Comparison of ENCODE assay signal across 7 cellular contexts in the genomic region with DNA sequence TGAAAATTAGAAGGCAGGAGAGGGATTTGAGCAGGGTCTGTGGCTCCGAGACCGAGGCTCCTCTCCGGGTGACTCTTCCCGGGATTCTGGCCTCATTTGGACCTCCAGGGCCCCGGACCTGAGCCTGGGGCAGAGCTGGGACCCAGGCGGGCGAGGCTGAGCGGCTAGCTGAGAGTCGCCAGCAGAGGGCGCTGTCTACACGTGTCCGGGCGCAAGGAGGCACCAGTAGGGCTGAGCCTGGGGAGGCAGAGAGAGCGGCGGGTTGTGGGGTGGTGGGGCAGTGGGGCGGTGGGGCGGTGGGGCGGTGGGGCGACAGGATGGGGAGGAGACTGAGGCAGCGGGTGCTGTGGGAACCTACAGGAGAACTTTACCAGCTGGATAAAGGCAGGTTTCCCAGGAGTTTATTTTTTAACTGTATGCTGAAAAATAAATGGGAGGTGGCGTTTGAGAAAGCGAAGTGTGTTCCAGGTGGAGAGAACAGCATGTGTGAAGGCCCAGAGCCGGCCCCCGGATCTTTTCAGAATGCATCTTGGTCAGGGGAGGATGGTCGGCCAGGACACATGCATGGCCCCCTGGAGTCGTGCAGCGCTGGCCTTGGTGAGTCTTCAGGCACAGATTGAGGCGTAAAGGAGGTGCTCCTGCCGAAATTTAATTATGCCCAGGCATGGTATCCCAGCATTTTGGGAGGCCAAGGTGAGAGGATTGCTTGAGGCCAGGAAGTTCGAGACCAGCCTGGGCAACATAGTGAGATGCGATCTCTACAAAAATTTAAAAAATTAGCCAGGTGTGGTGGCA. TPM values are rescaled to one million over a fixed set of nuclear protein-coding genes. Genes with fewer than 3 reads are reported as not detected.
A peak's percentile ranks its signal among the peaks of the same experiment; 100 is the strongest.
DNase-seq lines count a peak whose midpoint lies in the region; ATAC-seq and TF ChIP-seq lines count a peak whose summit lies in the region.
"Not testable (repeated sequence)": the region's sequence is repeated elsewhere in the genome, so short reads cannot be mapped to it uniquely, and the experiment has no call there.

No MANE protein-coding gene starts in this region.

- ATAC-seq in GM19351 (IDR thresholded peaks at IDR 0.05; ENCODE audit: unreplicated experiment), result peak; percentile 67
- ATAC-seq in IMR-90 (ENCODE audit: low read depth), result peak; percentile 99
- ATAC-seq in activated naive CD4-positive, alpha-beta T cell treated with anti-CD3 and anti-CD28 coated beads, Interleukin-2, amount 50 U/mL, for 72 hours, result peak; percentile 97 to 98
- peak; percentile 87 to 95 (median 94) for ATAC-seq in heart left ventricle
- peak; percentile 96 to 100 (median 99) for ATAC-seq in natural killer cell

- in situ Hi-C loops in IMR-90 (cut with MboI; ENCODE audit: low sequenced_read_pairs), result not testable (repeated sequence)

- not testable (repeated sequence) for H4K8ac ChIP-seq in IMR-90 (ENCODE audit: low read depth in 2 of 2, low read length in 2 of 2)

- dilution Hi-C loops in IMR-90 (cut with HindIII; ENCODE audit: low sequenced_read_pairs, unreplicated experiment), result not testable (repeated sequence)

- not testable (repeated sequence) for H4K20me1 ChIP-seq in IMR-90 (ENCODE audit: insufficient read depth, low read length)

- not testable (repeated sequence) for H3K79me1 ChIP-seq in IMR-90 (ENCODE audit: low read depth in 1 of 2, low read length in 2 of 2)

- intact Hi-C loops in IMR-90 (cut with micrococcal nuclease); heart left ventricle (cut with DNase I); natural killer cell (cut with micrococcal nuclease): not testable (repeated sequence)

- not testable (repeated sequence) for H2AK5ac ChIP-seq in IMR-90 (ENCODE audit: low read depth, low read length)

- not testable (repeated sequence) for H3K9me1 ChIP-seq in IMR-90 (ENCODE audit: insufficient read depth, low read length)

- TF ChIP-seq CTCF in IMR-90 (conservative IDR thresholded peaks at IDR 0.05; ENCODE audit: low read depth, low read length); natural killer cell (IDR thresholded peaks at IDR 0.05): not testable (repeated sequence)
- peak in 1 of 12 donors; percentile 7 for TF ChIP-seq CTCF in heart left ventricle (IDR thresholded peaks at IDR 0.05)

- H2BK15ac ChIP-seq in IMR-90 (ENCODE audit: low read depth, low read length), result not testable (repeated sequence)

- H2BK20ac ChIP-seq in IMR-90 (ENCODE audit: low read depth, low read length), result not testable (repeated sequence)

- not testable (repeated sequence) for H3K9ac ChIP-seq in IMR-90 (ENCODE audit: low read depth, low read length)

- H3K4me3 Mint-ChIP-seq in natural killer cell, result not testable (repeated sequence)

- not testable (repeated sequence) for H3K23ac ChIP-seq in IMR-90 (ENCODE audit: low read depth, low read length)

- H4K91ac ChIP-seq in IMR-90 (ENCODE audit: insufficient read depth, low read depth, low read length), result not testable (repeated sequence)

- H3K4me1 ChIP-seq in IMR-90 (ENCODE audit: control insufficient read depth, insufficient read depth, low read length); heart left ventricle: not testable (repeated sequence)

- H3K27ac Mint-ChIP-seq in activated naive CD4-positive, alpha-beta T cell treated with anti-CD3 and anti-CD28 coated beads, Interleukin-2, amount 50 U/mL, for 72 hours; natural killer cell: not testable (repeated sequence)

- WGBS in IMR-90 (ENCODE audit: extremely low coverage in 2 of 2, insufficient read length in 1 of 2), 2 experiments, result no CpG with 5 or more reads among the region's 31 CpGs
- WGBS in heart left ventricle, 4 donors, result 55 to 64% (median 59%) methylated on average over 6 to 10 of the region's 31 CpGs

- not testable (repeated sequence) for H4K5ac ChIP-seq in IMR-90 (ENCODE audit: low read depth, low read length)

- H3K18ac ChIP-seq in IMR-90 (ENCODE audit: low read depth, low read length), result not testable (repeated sequence)

- not testable (repeated sequence) for H3K9me3 ChIP-seq in IMR-90 (ENCODE audit: control insufficient read depth, insufficient read depth, low read length); heart left ventricle

- H3K9me3 Mint-ChIP-seq in activated naive CD4-positive, alpha-beta T cell treated with anti-CD3 and anti-CD28 coated beads, Interleukin-2, amount 50 U/mL, for 72 hours; natural killer cell: not testable (repeated sequence)

- not testable (repeated sequence) for H3K56ac ChIP-seq in IMR-90 (ENCODE audit: extremely low read depth, insufficient read depth, low read length)

- not testable (repeated sequence) for H3K27me3 Mint-ChIP-seq in natural killer cell (ENCODE audit: low read depth in 2 of 2)

- not testable (repeated sequence) for H3K4me2 ChIP-seq in IMR-90 (ENCODE audit: low read depth, low read length)

- H3K4ac ChIP-seq in IMR-90 (ENCODE audit: low read depth, low read length), result not testable (repeated sequence)

- not testable (repeated sequence) for H2BK120ac ChIP-seq in IMR-90 (ENCODE audit: low read depth, low read length)

- POLR2A ChIA-PET in IMR-90 (lab: Charles Lee; ENCODE audit: unreplicated experiment), result not testable (repeated sequence)

- TF ChIP-seq RAD21 in IMR-90 (IDR thresholded peaks at IDR 0.05; ENCODE audit: low read length), result not testable (repeated sequence)

- H3K36me3 Mint-ChIP-seq in activated naive CD4-positive, alpha-beta T cell treated with anti-CD3 and anti-CD28 coated beads, Interleukin-2, amount 50 U/mL, for 72 hours; natural killer cell: not testable (repeated sequence)

- DNase-seq in IMR-90; activated naive CD4-positive, alpha-beta T cell treated with anti-CD3 and anti-CD28 coated beads, Interleukin-2, amount 50 U/mL, for 72 hours (ENCODE audit: low spot score in 2 of 2); natural killer cell: not testable (repeated sequence)
- peak; percentile 8 for DNase-seq in activated CD4-positive, alpha-beta T cell treated with anti-CD3 and anti-CD28 coated beads, Interleukin-2, amount 50 U/mL, for 1 hour
- DNase-seq in heart left ventricle, result peak; percentile 13 to 66 (median 32)
- peak in 2 of 3 experiments; percentile 2 to 10 for DNase-seq in stimulated activated CD4-positive, alpha-beta T cell treated with anti-CD3 and anti-CD28 coated beads, TNF-alpha, amount 100 ng/mL, for 24 hours (ENCODE audit: low read depth in 3 of 3)

- H3K4me3 ChIP-seq in IMR-90 (ENCODE audit: insufficient read depth, low read depth, low read length); heart left ventricle: not testable (repeated sequence)

- CTCF ChIA-PET in IMR-90 (lab: Yijun Ruan, JAX), result not testable (repeated sequence)

- not testable (repeated sequence) for TF ChIP-seq POLR2A in IMR-90 (IDR thresholded peaks at IDR 0.05; ENCODE audit: low read depth, low read length); heart left ventricle (IDR thresholded peaks at IDR 0.05)

- H3K27ac ChIP-seq in IMR-90 (ENCODE audit: insufficient read depth, low read length); heart left ventricle: not testable (repeated sequence)

- not testable (repeated sequence) for H3K27me3 ChIP-seq in IMR-90 (ENCODE audit: control insufficient read depth, insufficient read depth, low read length); heart left ventricle

- H2BK5ac ChIP-seq in IMR-90 (ENCODE audit: low read depth, low read length, poor library complexity, severe bottlenecking), result not testable (repeated sequence)

- H2AFZ ChIP-seq in IMR-90 (replicated peaks; ENCODE audit: low read length, poor library complexity), result not testable (repeated sequence)

- not testable (repeated sequence) for H3K14ac ChIP-seq in IMR-90 (replicated peaks; ENCODE audit: low read depth, low read length)

- H3K4me1 Mint-ChIP-seq in natural killer cell, result not testable (repeated sequence)

- not testable (repeated sequence) for H2AK9ac ChIP-seq in IMR-90 (replicated peaks; ENCODE audit: low read depth, low read length, poor library complexity)

- not testable (repeated sequence) for H3K36me3 ChIP-seq in IMR-90 (ENCODE audit: control insufficient read depth, insufficient read depth, low read length); heart left ventricle

- not testable (repeated sequence) for BruUV-seq in IMR-90 (replicated peaks; lab: Mats Ljungman, UMichigan)

TF ChIP-seq in IMR-90, 13 proteins besides CTCF, POLR2A, EP300 and RAD21:
- peak; percentile 18; the same call in 1 of the 2 replicates for TF ChIP-seq SMC3 (IDR thresholded peaks at IDR 0.05; ENCODE audit: low read depth, low read length)

RNA-seq across cellular contexts. Expression of gene GRAP, which starts 29.8 kb away (rescaled TPM):
- under 0.01 TPM in 1 of 2 replicates, not detected in the other for total RNA-seq in IMR-90 (2012; rRNA removed)
- 0.13 and 0.14 TPM in 2 replicates for polyA plus RNA-seq in IMR-90 (2012; rRNA removed)
- polyA plus RNA-seq in IMR-90 (2012; cell fraction: cytosol; rRNA removed), result 0.05 TPM in 1 of 2 replicates, not detected in the other
- polyA plus RNA-seq in IMR-90 (2012; cell fraction: nucleus; rRNA removed; ENCODE audit: low replicate concordance), result 0.14 and 0.22 TPM in 2 replicates
- 10 to 100 TPM; 12.7 to 13.7 TPM for total RNA-seq in activated naive CD4-positive, alpha-beta T cell treated with anti-CD3 and anti-CD28 coated beads, Interleukin-2, amount 50 U/mL, for 72 hours
- 1 to 10 TPM; 1.1 to 6.3 (median 2.1) TPM for total RNA-seq in heart left ventricle
- polyA plus RNA-seq in heart left ventricle, result 1 to 10 TPM; 2.1 to 3.3 TPM
- total RNA-seq in natural killer cell, result 10 to 100 TPM in 1 of 3 donors, 1 to 10 TPM in 2; 5.6 to 11.3 (median 7.1) TPM

RNA-seq across cellular contexts. Expression of gene GRAPL, which starts 50.8 kb away (rescaled TPM):
- total RNA-seq in IMR-90 (2012; rRNA removed) (not detected in 2 replicates), heart left ventricle (1 to 10 TPM in 5 of 9 donors, under 1 TPM in 3, not detected in 1; 0.69 to 5.9 (median 1.5) TPM), natural killer cell (1 to 10 TPM; 2.4 to 6.5 (median 4.3) TPM)
- polyA plus RNA-seq in IMR-90 (2012; rRNA removed) (not detected in 2 replicates), heart left ventricle (1 to 10 TPM; 1.5 to 2.0 TPM)
- polyA plus RNA-seq in IMR-90 (2012; cell fraction: cytosol; rRNA removed), result not detected in 2 replicates
- polyA plus RNA-seq in IMR-90 (2012; cell fraction: nucleus; rRNA removed; ENCODE audit: low replicate concordance), result 0.37 and 0.71 TPM in 2 replicates
- total RNA-seq in activated naive CD4-positive, alpha-beta T cell treated with anti-CD3 and anti-CD28 coated beads, Interleukin-2, amount 50 U/mL, for 72 hours, result 1 to 10 TPM; 8.1 to 9.4 TPM
